Comparison of ENCODE assay signal across 1 cellular context in the genomic region with DNA sequence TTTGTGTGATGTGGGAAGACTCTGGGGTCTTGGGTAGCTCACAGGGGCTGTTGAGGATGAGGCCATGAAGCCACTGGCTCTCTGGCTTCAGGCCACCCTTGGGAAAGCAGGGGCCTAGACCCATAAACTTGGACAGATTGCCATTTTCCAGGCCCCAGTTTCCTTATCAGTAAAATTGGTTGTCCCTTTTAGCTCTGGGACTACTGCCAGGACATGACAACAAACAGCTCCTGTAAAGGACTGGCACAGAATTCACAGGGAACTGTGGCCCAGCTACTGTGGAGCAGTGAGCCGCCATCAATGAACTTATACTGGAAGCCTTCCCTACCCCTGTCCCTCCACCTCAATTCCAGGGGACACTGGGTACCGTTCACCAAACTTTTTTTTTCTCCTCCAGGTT.
A peak's percentile ranks its signal among the peaks of the same experiment; 100 is the strongest.
TF ChIP-seq lines count a peak whose summit lies in the region.

No MANE protein-coding gene starts in this region.

TF ChIP-seq in SK-N-SH, 30 proteins besides CTCF, POLR2A, EP300 and RAD21:
- TF ChIP-seq GATA2 (CRISPR knock-in tag; IDR thresholded peaks at IDR 0.05) (peak; percentile 60), FOXJ3 (CRISPR knock-in tag; IDR thresholded peaks at IDR 0.05) (peak; percentile 52; the same call in 1 of the 2 replicates)
TF ChIP-seq in SK-N-SH: peak in this region for 2; not testable (repeated sequence) for 28.
